In the genomic region with DNA sequence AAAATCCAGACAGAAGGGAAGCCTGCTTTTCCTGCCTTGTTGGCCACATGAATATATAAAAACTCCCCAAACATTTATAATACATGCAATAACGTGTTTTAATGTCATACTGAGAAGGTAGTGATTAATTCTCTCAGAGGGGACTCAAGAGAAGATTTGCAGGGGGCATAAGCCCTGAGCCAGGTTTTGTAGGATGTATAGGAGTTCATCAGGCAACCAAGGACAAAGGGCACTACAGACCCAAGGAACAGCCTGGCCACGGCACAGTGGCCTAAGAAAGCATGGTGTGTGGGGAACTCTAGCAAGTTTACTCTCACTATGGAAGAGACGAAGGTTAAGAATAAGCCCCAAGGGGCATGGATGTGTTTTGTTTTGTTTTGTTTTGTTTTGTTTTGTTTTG, we compare ENCODE assay signal across 7 cellular contexts. TPM values are rescaled to one million over a fixed set of nuclear protein-coding genes. Genes with fewer than 3 reads are reported as not detected.
"Had no signal": no experiment of that assay in that cellular context is flagged by ENCODE, and none has a peak within 500 bp of the region (broad histone marks: within the 10 kb centered on the region; RNA-seq: fewer than 3 reads in every experiment).

No MANE protein-coding gene starts in this region.

- H3K4me3 ChIP-seq: GM23338, K562 had no signal

- H3K4me2 ChIP-seq: GM23338 had no signal

- DNase-seq: HCEC 1CT, KG1 had no signal

- H3K4me3 Mint-ChIP-seq: GM23338, H9 had no signal

- H3K27ac Mint-ChIP-seq: GM23338, H9 had no signal

- H3K9me3 Mint-ChIP-seq: GM23338 had no signal

RNA-seq across cellular contexts. Expression of gene TNNI1, which starts 15.4 kb away (rescaled TPM):
- total RNA-seq: GM23338, H9, HT-29, IMR-90, K562 had no signal
- polyA plus RNA-seq: IMR-90, K562 had no signal

RNA-seq across cellular contexts. Expression of gene PHLDA3, which starts 32.0 kb away (rescaled TPM):
- polyA plus RNA-seq: K562 had no signal

RNA-seq across cellular contexts. Expression of gene LAD1, which starts 37.8 kb away (rescaled TPM):
- polyA plus RNA-seq: K562 had no signal

RNA-seq across cellular contexts. Expression of gene TNNT2, which starts 59.5 kb away (rescaled TPM):
- total RNA-seq: K562 had no signal
- polyA plus RNA-seq: K562 had no signal
